Comparison of ENCODE assay signal across 8 cellular contexts in genomic region chr1:220786337-220787068, GRCh38. TPM values are rescaled to one million over a fixed set of nuclear protein-coding genes. Genes with fewer than 3 reads are reported as not detected.
DNase-seq lines count a peak whose midpoint lies in the region; ATAC-seq and TF ChIP-seq lines count a peak whose summit lies in the region.

MTARC1 (plus strand) TSS chr1:220786913; CDS start chr1:220786945, 32 bp downstream.

- ATAC-seq in GM19023 (IDR thresholded peaks at IDR 0.05; ENCODE audit: unreplicated experiment) (peak; percentile 66), HG03378 (IDR thresholded peaks at IDR 0.05; ENCODE audit: unreplicated experiment) (peak; percentile 50)

- intact Hi-C loops in spleen (cut with DNase I; ENCODE audit: low total_unique reads): no loop called here

- peak in 3 of 11 experiments; percentile 5 to 26 (median 23) for TF ChIP-seq CTCF in spleen (IDR thresholded peaks at IDR 0.05 in 8 of 11, conservative IDR thresholded peaks at IDR 0.05 in 3 of 11)

- no peak for TF ChIP-seq POLR2A in spleen (IDR thresholded peaks at IDR 0.05)

- H3K36me3 ChIP-seq in spleen: peaks cover 0 to 18% (median 0%) of the 10 kb centered on the region in 6 donors

- 2 to 3% (median 3%) methylated on average over 23 to 56 of the region's 56 CpGs for WGBS in spleen, 5 donors

- peak within 1 kb of the TSS in 7 of 8 donors; percentile 49 to 89 (median 68) for H3K27ac ChIP-seq in spleen

- peaks cover 8 to 58% (median 25%) of the 10 kb centered on the region in 6 donors for H3K4me1 ChIP-seq in spleen

- peak within 1 kb of the TSS; percentile 34 to 73 (median 52) for H3K4me3 ChIP-seq in spleen

- peak; percentile 84 for DNase-seq in AG20443 (ENCODE audit: low spot score)
- peak; percentile 98 for DNase-seq in NCI-H69 (lab: John Stamatoyannopoulos, UW)
- peak; percentile 80 for DNase-seq in cerebellar cortex (ENCODE audit: low spot score)
- DNase-seq in kidney tubule cell (ENCODE audit: low spot score): peak; percentile 73
- DNase-seq in spleen: peak; percentile 90
- no peak for DNase-seq in NK-92 treated with Interleukin-12 subunit alpha and Interleukin-12 subunit beta, amount 100 ng/mL, for 24 hours (lab: John Stamatoyannopoulos, UW)

- no peaks in the 10 kb centered on the region for H3K9me3 ChIP-seq in spleen

- peaks cover 0 to 36% (median 13%) of the 10 kb centered on the region in 7 donors for H3K27me3 ChIP-seq in spleen (replicated peaks in 1 of 7)

RNA-seq across cellular contexts. Expression of gene MTARC1, which starts in this region (rescaled TPM):
- total RNA-seq in spleen: 10 to 100 TPM in 4 of 7 donors, 1 to 10 TPM in 3; 4.6 to 17.3 (median 10.1) TPM
- 1 to 10 TPM; 3.2 to 6.0 (median 3.4) TPM for polyA plus RNA-seq in spleen
